8 cellular contexts compared by ENCODE assay signal in genomic region chr2:28754321-28754720, GRCh38. TPM values are rescaled to one million over a fixed set of nuclear protein-coding genes. Genes with fewer than 3 reads are reported as not detected.
A peak's percentile ranks its signal among the peaks of the same experiment; 100 is the strongest.
DNase-seq lines count a peak whose midpoint lies in the region; ATAC-seq and TF ChIP-seq lines count a peak whose summit lies in the region.

No MANE protein-coding gene starts in this region.

- peak overlapping the region; percentile 56 to 98 for H3K27ac Mint-ChIP-seq in effector memory CD8-positive, alpha-beta T cell

- H3K4me3 ChIP-seq in PC-3 (ENCODE audit: low read length): peak overlapping the region; percentile 88
- peak overlapping the region; percentile 9 for H3K4me3 ChIP-seq in parathyroid adenoma (ENCODE audit: low read depth, low read length)
- H3K4me3 ChIP-seq in effector memory CD4-positive, alpha-beta T cell (ENCODE audit: insufficient read depth, low read depth, low read length, poor library complexity, severe bottlenecking): no peak overlapping the region

- H3K9ac ChIP-seq in PC-3 (ENCODE audit: low read length) (peak overlapping the region; percentile 99; the same call in 1 of the 2 replicates), parathyroid adenoma (no peak overlapping the region)

- H4K20me1 ChIP-seq in PC-3 (ENCODE audit: low read length): peaks cover 58% of the 10 kb centered on the region

- H3K36me3 Mint-ChIP-seq in effector memory CD8-positive, alpha-beta T cell (ENCODE audit: insufficient read depth): peaks cover 53% of the 10 kb centered on the region

- H3K4me1 ChIP-seq in PC-3 (ENCODE audit: insufficient read depth, low read length) (peaks cover 36% of the 10 kb centered on the region), parathyroid adenoma (peaks cover 40% of the 10 kb centered on the region)
- H3K4me1 ChIP-seq in effector memory CD4-positive, alpha-beta T cell (ENCODE audit: control insufficient read depth, insufficient read depth, low read length, poor library complexity, severe bottlenecking): peaks cover 35% of the 10 kb centered on the region

- BruUV-seq in PC-3 (replicated peaks; lab: Mats Ljungman, UMichigan): no TSS peak

- POLR2A ChIA-PET in PC-3 (lab: Charles Lee; ENCODE audit: unreplicated experiment): no interaction called here

- no peaks in the 10 kb centered on the region for H3K9me2 ChIP-seq in PC-3 (replicated peaks; ENCODE audit: low read length)

- H3F3A ChIP-seq in PC-3 (ENCODE audit: low read length, unreplicated experiment): no peaks in the 10 kb centered on the region

- H3K27ac ChIP-seq in PC-3 (ENCODE audit: low read length) (no peak overlapping the region), parathyroid adenoma (no peak overlapping the region)
- no peak overlapping the region for H3K27ac ChIP-seq in effector memory CD4-positive, alpha-beta T cell (ENCODE audit: insufficient read depth, low read length, poor library complexity, severe bottlenecking)

- CTCF ChIA-PET in PC-3 (lab: Charles Lee): interaction anchor here (0.6 to 2.1 kb wide), 2 partner anchors 158 to 160 kb away, joined by 3 to 13 read pairs; no protein-coding TSS in a partner anchor

- H3K27me3 ChIP-seq in PC-3 (ENCODE audit: low read length) (no peaks in the 10 kb centered on the region), parathyroid adenoma (ENCODE audit: control insufficient read depth, insufficient read depth, low read length) (no peaks in the 10 kb centered on the region)
- H3K27me3 ChIP-seq in effector memory CD4-positive, alpha-beta T cell (replicated peaks; ENCODE audit: control insufficient read depth, insufficient read depth, low read length, poor library complexity, severe bottlenecking): no peaks in the 10 kb centered on the region

- H3K9me3 ChIP-seq in PC-3 (ENCODE audit: low read length): no peaks in the 10 kb centered on the region
- no peaks in the 10 kb centered on the region for H3K9me3 ChIP-seq in parathyroid adenoma (ENCODE audit: control insufficient read depth, low read length)
- no peaks in the 10 kb centered on the region for H3K9me3 ChIP-seq in effector memory CD4-positive, alpha-beta T cell (ENCODE audit: control insufficient read depth, low read length)

- H3K4me3 Mint-ChIP-seq in effector memory CD8-positive, alpha-beta T cell: peak overlapping the region; percentile 96

- DNase-seq in EH (ENCODE audit: low read depth) (peak; percentile 29), PC-3 (peak; percentile 27), COR-L47 (lab: John Stamatoyannopoulos, UW) (no peak), mucosa of gallbladder (ENCODE audit: low spot score) (no peak), activated gamma-delta T cell treated with Interleukin-2 at 50 U/mL for 16 hours (no peak)
- no peak for DNase-seq in effector memory CD8-positive, alpha-beta T cell
- no peak for DNase-seq in effector memory CD4-positive, alpha-beta T cell

- H3K4me2 ChIP-seq in PC-3 (ENCODE audit: low read length) (peak overlapping the region; percentile 81), parathyroid adenoma (ENCODE audit: low read length) (no peak overlapping the region)

- ATAC-seq in PC-3: no peak
- no peak for ATAC-seq in effector memory CD8-positive, alpha-beta T cell (replicated peaks)

- H3K27me3 Mint-ChIP-seq in effector memory CD8-positive, alpha-beta T cell: no peaks in the 10 kb centered on the region

- peaks cover 47 to 64% of the 10 kb centered on the region in 2 donors for H3K4me1 Mint-ChIP-seq in effector memory CD8-positive, alpha-beta T cell (ENCODE audit: low read depth in 2 of 2)

- H3K36me3 ChIP-seq in PC-3 (ENCODE audit: low read depth, low read length) (peaks cover 9% of the 10 kb centered on the region; the same call in 1 of the 2 replicates), parathyroid adenoma (ENCODE audit: control insufficient read depth, insufficient read depth, low read length) (no peaks in the 10 kb centered on the region)
- H3K36me3 ChIP-seq in effector memory CD4-positive, alpha-beta T cell (ENCODE audit: control insufficient read depth, insufficient read depth, low read length): peaks cover 3% of the 10 kb centered on the region

- TF ChIP-seq CTCF in PC-3 (conservative IDR thresholded peaks at IDR 0.05; ENCODE audit: low read depth, low read length): no peak
- TF ChIP-seq CTCF in parathyroid adenoma (IDR thresholded peaks at IDR 0.05): no peak

- H3K9me3 Mint-ChIP-seq in effector memory CD8-positive, alpha-beta T cell: no peaks in the 10 kb centered on the region

- H2AFZ ChIP-seq in PC-3 (ENCODE audit: low read length) (no peak overlapping the region), parathyroid adenoma (no peak overlapping the region)

- intact Hi-C loops in PC-3 (cut with micrococcal nuclease): loop anchor here (5.0 kb wide), 1 partner anchor 37 kb away; no protein-coding TSS in a partner anchor

- H3K79me2 ChIP-seq in PC-3 (ENCODE audit: low read length) (peaks cover 89% of the 10 kb centered on the region), parathyroid adenoma (peaks cover 52% of the 10 kb centered on the region)

RNA-seq across cellular contexts. Expression of gene PPP1CB, which starts 2.7 kb away (rescaled TPM):
- 84.2 and 101 TPM in 2 replicates for total RNA-seq in PC-3 (2014; rRNA removed)
- total RNA-seq in mucosa of gallbladder: 395 TPM

RNA-seq across cellular contexts. Expression of gene SPDYA, which starts 56.3 kb away (rescaled TPM):
- 0.69 and 1.3 TPM in 2 replicates for total RNA-seq in PC-3 (2014; rRNA removed)
- total RNA-seq in mucosa of gallbladder: 0.89 TPM

Comparison
In these comparisons a context has a peak if more than half of its experiments do, and no peak if none do; other contexts are left out.
1. DNase-seq: peak in EH (single experiment) and PC-3 (single experiment); none in effector memory CD8-positive, alpha-beta T cell (0 of 3), COR-L47 (single experiment), mucosa of gallbladder (single experiment), activated gamma-delta T cell treated with Interleukin-2 at 50 U/mL for 16 hours (single experiment) and effector memory CD4-positive, alpha-beta T cell (0 of 3).